9 cellular contexts compared by ENCODE assay signal in genomic region chr2:96895709-96896651, GRCh38. TPM values are rescaled to one million over a fixed set of nuclear protein-coding genes. Genes with fewer than 3 reads are reported as not detected.
A peak's percentile ranks its signal among the peaks of the same experiment; 100 is the strongest.
DNase-seq lines count a peak whose midpoint lies in the region; ATAC-seq and TF ChIP-seq lines count a peak whose summit lies in the region.
"Had no signal": no experiment of that assay in that cellular context is flagged by ENCODE, and none has a peak within 500 bp of the region (broad histone marks: within the 10 kb centered on the region; RNA-seq: fewer than 3 reads in every experiment).

No MANE protein-coding gene starts in this region.

- H3K4me2 ChIP-seq in BLaER1, result peak overlapping the region; percentile 60

- intact Hi-C loops in left lung (cut with DNase I), result no loop called here
- intact Hi-C loops in tibial artery (cut with DNase I; ENCODE audit: low total_unique reads), result no loop called here
- intact Hi-C loops in lower leg skin (cut with DNase I; ENCODE audit: low total_unique reads), result no loop called here

- H3K4me3 ChIP-seq in BLaER1 (no peak overlapping the region), WERI-Rb-1 (ENCODE audit: low read depth, low read length) (no peak overlapping the region), left lung (no peak overlapping the region), tibial artery (no peak overlapping the region), lower leg skin (ENCODE audit: low read depth, poor library complexity, severe bottlenecking) (no peak overlapping the region)
- no peak overlapping the region for H3K4me3 ChIP-seq in Jurkat, Clone E6-1 (ENCODE audit: low read length)

- H3K36me3 ChIP-seq in BLaER1, result no peaks in the 10 kb centered on the region
- no peaks in the 10 kb centered on the region for H3K36me3 ChIP-seq in WERI-Rb-1
- no peaks in the 10 kb centered on the region for H3K36me3 ChIP-seq in left lung
- no peaks in the 10 kb centered on the region for H3K36me3 ChIP-seq in tibial artery

- ATAC-seq in left lung (peak; percentile 57), GM18519 (IDR thresholded peaks at IDR 0.05; ENCODE audit: low FRiP score, unreplicated experiment) (no peak), GM19023 (IDR thresholded peaks at IDR 0.05; ENCODE audit: unreplicated experiment) (no peak)

- H3K27ac ChIP-seq in BLaER1 (peak overlapping the region; percentile 62), WERI-Rb-1 (peak overlapping the region; percentile 16; the same call in 1 of the 2 replicates), left lung (no peak overlapping the region), tibial artery (no peak overlapping the region)

- H3K4me1 ChIP-seq in BLaER1 (peaks cover 74% of the 10 kb centered on the region), left lung (peaks cover 14 to 21% of the 10 kb centered on the region in 2 donors), tibial artery (peaks cover 0 to 61% (median 23%) of the 10 kb centered on the region in 4 donors)

- H3K27me3 ChIP-seq in BLaER1, result no peaks in the 10 kb centered on the region
- no peaks in the 10 kb centered on the region for H3K27me3 ChIP-seq in WERI-Rb-1 (ENCODE audit: insufficient read depth, low read depth, severe bottlenecking)
- H3K27me3 ChIP-seq in left lung, result no peaks in the 10 kb centered on the region
- H3K27me3 ChIP-seq in tibial artery, result no peaks in the 10 kb centered on the region

- TF ChIP-seq CTCF in WERI-Rb-1 (IDR thresholded peaks at IDR 0.05; ENCODE audit: low read depth, low read length) (no peak), left lung (IDR thresholded peaks at IDR 0.05) (no peak), tibial artery (IDR thresholded peaks at IDR 0.05) (no peak), lower leg skin (IDR thresholded peaks at IDR 0.05) (no peak)

- H3K9me3 ChIP-seq in BLaER1, result no peaks in the 10 kb centered on the region
- no peaks in the 10 kb centered on the region for H3K9me3 ChIP-seq in WERI-Rb-1 (ENCODE audit: severe bottlenecking)
- H3K9me3 ChIP-seq in left lung, result no peaks in the 10 kb centered on the region
- H3K9me3 ChIP-seq in tibial artery, result no peaks in the 10 kb centered on the region

- 0 out of 2 replicates have a peak overlapping the region, but pooled peaks have one; percentile 22 for H3K9ac ChIP-seq in BLaER1

- H4K20me1 ChIP-seq in BLaER1, result no peaks in the 10 kb centered on the region

- no peak for TF ChIP-seq POLR2A in lower leg skin (IDR thresholded peaks at IDR 0.05)

- WGBS in lower leg skin, 2 donors, result 59 to 64% methylated on average over 14 of the region's 18 CpGs

- DNase-seq in Jurkat, Clone E6-1 (ENCODE audit: low read depth, low spot score), result peak; percentile 28
- DNase-seq in WERI-Rb-1, result peak; percentile 37
- no peak for DNase-seq in left lung
- no peak for DNase-seq in tibial artery
- no peak for DNase-seq in lower leg skin (ENCODE audit: low spot score in 2 of 2)
- DNase-seq: EL had no signal

RNA-seq across cellular contexts. Expression of gene SEMA4C, which starts 26.1 kb away (rescaled TPM):
- 12.0 TPM for polyA plus RNA-seq in Jurkat, Clone E6-1 (2012; ENCODE audit: insufficient read depth, insufficient read length)
- total RNA-seq in left lung (10 to 100 TPM; 25.9 to 28.6 TPM), lower leg skin (10 to 100 TPM; 23.5 to 42.7 (median 30.2) TPM)

RNA-seq across cellular contexts. Expression of gene ANKRD39, which starts 38.2 kb away (rescaled TPM):
- polyA plus RNA-seq in Jurkat, Clone E6-1 (2012; ENCODE audit: insufficient read depth, insufficient read length), result 40.2 TPM
- total RNA-seq in left lung (10 to 100 TPM; 11.8 to 11.9 TPM), lower leg skin (10 to 100 TPM in 3 of 4 donors, 1 to 10 TPM in 1; 7.6 to 15.3 (median 14.4) TPM)

RNA-seq across cellular contexts. Expression of gene ANKRD23, which starts 52.2 kb away (rescaled TPM):
- polyA plus RNA-seq in Jurkat, Clone E6-1 (2012; ENCODE audit: insufficient read depth, insufficient read length), result 4.7 TPM
- total RNA-seq in left lung (1 to 10 TPM; 3.0 to 3.3 TPM), lower leg skin (10 to 100 TPM in 1 of 4 donors, 1 to 10 TPM in 3; 4.9 to 12.4 (median 8.8) TPM)

Comparison
In these comparisons a context has a peak if more than half of its experiments do, and no peak if none do; other contexts are left out.
1. H3K27ac ChIP-seq: peak in BLaER1 (single experiment) and WERI-Rb-1 (single experiment); none in left lung (0 of 2) and tibial artery (0 of 2).
2. DNase-seq: peak in Jurkat, Clone E6-1 (single experiment) and WERI-Rb-1 (single experiment); none in left lung (0 of 2), tibial artery (0 of 2) and lower leg skin (0 of 2).